ENCODE assay signal across 8 cellular contexts in genomic region chr19:4337906-4338440, GRCh38. TPM values are rescaled to one million over a fixed set of nuclear protein-coding genes. Genes with fewer than 3 reads are reported as not detected.
A peak's percentile ranks its signal among the peaks of the same experiment; 100 is the strongest.
DNase-seq lines count a peak whose midpoint lies in the region; ATAC-seq and TF ChIP-seq lines count a peak whose summit lies in the region.

No MANE protein-coding gene starts in this region.

- peaks cover 6% of the 10 kb centered on the region for H3K4me1 Mint-ChIP-seq in Caco-2 (ENCODE audit: low read depth, unreplicated experiment)
- H3K4me1 Mint-ChIP-seq in effector memory CD8-positive, alpha-beta T cell (ENCODE audit: low read depth in 2 of 2): peaks cover 14 to 18% of the 10 kb centered on the region in 2 donors
- H3K4me1 Mint-ChIP-seq in natural killer cell treated with Interleukin-12 subunit alpha and Interleukin-12 subunit beta and Interleukin-15 and Interleukin-18, amount 100 ng/mL, for 72 hours (ENCODE audit: low read depth in 2 of 2): peaks cover 17 to 29% of the 10 kb centered on the region in 2 donors

- H3K27me3 Mint-ChIP-seq in Caco-2 (ENCODE audit: insufficient read depth, unreplicated experiment): no peaks in the 10 kb centered on the region
- H3K27me3 Mint-ChIP-seq in effector memory CD8-positive, alpha-beta T cell: no peaks in the 10 kb centered on the region
- no peaks in the 10 kb centered on the region for H3K27me3 Mint-ChIP-seq in natural killer cell treated with Interleukin-12 subunit alpha and Interleukin-12 subunit beta and Interleukin-15 and Interleukin-18, amount 100 ng/mL, for 72 hours

- peak overlapping the region; percentile 89 for H3K27ac Mint-ChIP-seq in Caco-2 (ENCODE audit: unreplicated experiment)
- peak overlapping the region; percentile 16 to 83 for H3K27ac Mint-ChIP-seq in effector memory CD8-positive, alpha-beta T cell
- H3K27ac Mint-ChIP-seq in natural killer cell treated with Interleukin-12 subunit alpha and Interleukin-12 subunit beta and Interleukin-15 and Interleukin-18, amount 100 ng/mL, for 72 hours: peak overlapping the region; percentile 71 to 88

- H3K9ac ChIP-seq in NT2/D1 (ENCODE audit: insufficient read length, low read depth): peak overlapping the region; percentile 77

- intact Hi-C loops in Caco-2 (cut with micrococcal nuclease; ENCODE audit: unreplicated experiment): no loop called here

- H3K4me3 ChIP-seq in Caco-2 (ENCODE audit: low read depth, low read length) (peak overlapping the region; percentile 56), NT2/D1 (ENCODE audit: insufficient read length, low read depth) (peak overlapping the region; percentile 34)

- POLR2A ChIA-PET in Caco-2 (lab: Charles Lee): interaction anchor here (1.6 kb wide), 1 partner anchor 353 kb away, joined by 8 read pairs; the partner anchor contains the start of gene EEF2

- ATAC-seq in effector memory CD8-positive, alpha-beta T cell (replicated peaks): no peak
- no peak for ATAC-seq in natural killer cell treated with Interleukin-12 subunit alpha and Interleukin-12 subunit beta and Interleukin-15 and Interleukin-18, amount 100 ng/mL, for 72 hours
- ATAC-seq in HG02973 (IDR thresholded peaks at IDR 0.05; ENCODE audit: unreplicated experiment): no peak
- ATAC-seq in GM21360 (IDR thresholded peaks at IDR 0.05; ENCODE audit: unreplicated experiment): no peak

- peaks cover 27% of the 10 kb centered on the region for H3K36me3 Mint-ChIP-seq in Caco-2 (ENCODE audit: insufficient read depth, unreplicated experiment)
- peaks cover 19% of the 10 kb centered on the region for H3K36me3 Mint-ChIP-seq in effector memory CD8-positive, alpha-beta T cell (ENCODE audit: insufficient read depth)
- H3K36me3 Mint-ChIP-seq in natural killer cell treated with Interleukin-12 subunit alpha and Interleukin-12 subunit beta and Interleukin-15 and Interleukin-18, amount 100 ng/mL, for 72 hours: no peaks in the 10 kb centered on the region

- no peaks in the 10 kb centered on the region for H3K9me3 ChIP-seq in Caco-2
- H3K9me3 ChIP-seq in NT2/D1 (ENCODE audit: insufficient read depth, low read length): no peaks in the 10 kb centered on the region

- peak overlapping the region; percentile 84 for H3K4me3 Mint-ChIP-seq in Caco-2 (ENCODE audit: unreplicated experiment)
- H3K4me3 Mint-ChIP-seq in effector memory CD8-positive, alpha-beta T cell: peak overlapping the region; percentile 62 to 72
- peak overlapping the region; percentile 91 for H3K4me3 Mint-ChIP-seq in natural killer cell treated with Interleukin-12 subunit alpha and Interleukin-12 subunit beta and Interleukin-15 and Interleukin-18, amount 100 ng/mL, for 72 hours

- TF ChIP-seq CTCF in Caco-2 (IDR thresholded peaks at IDR 0.05; ENCODE audit: insufficient read depth in 1 of 2, low read depth in 1 of 2, low read length in 1 of 2, severe bottlenecking in 1 of 2, unreplicated experiment in 1 of 2): no peak

- CTCF ChIA-PET in Caco-2 (lab: Charles Lee): interaction anchor here (0.6 to 2.0 kb wide), 2 partner anchors 40 to 70 kb away, joined by 3 to 13 read pairs; no protein-coding TSS in a partner anchor

- peak; percentile 67 to 81 for DNase-seq in Caco-2
- DNase-seq in NT2/D1 (ENCODE audit: low read depth, low spot score): no peak
- DNase-seq in effector memory CD8-positive, alpha-beta T cell: no peak
- peak; percentile 59 for DNase-seq in natural killer cell treated with Interleukin-12 subunit alpha and Interleukin-12 subunit beta and Interleukin-15 and Interleukin-18, amount 100 ng/mL, for 72 hours (ENCODE audit: low spot score)
- no peak for DNase-seq in cerebellar nuclear complex (lab: John Stamatoyannopoulos, UW)
- no peak for DNase-seq in globus pallidus (ENCODE audit: low spot score)

- H3K36me3 ChIP-seq in Caco-2 (ENCODE audit: control insufficient read depth, insufficient read depth, low read length): no peaks in the 10 kb centered on the region
- H3K36me3 ChIP-seq in NT2/D1 (ENCODE audit: insufficient read depth, insufficient read length, low read length): peaks cover 4% of the 10 kb centered on the region

- BruUV-seq in Caco-2 (replicated peaks; lab: Mats Ljungman, UMichigan): TSS peak; percentile 55

- peaks cover 18% of the 10 kb centered on the region for H3K9me3 Mint-ChIP-seq in Caco-2 (ENCODE audit: unreplicated experiment)
- peaks cover 0 to 4% of the 10 kb centered on the region in 2 donors for H3K9me3 Mint-ChIP-seq in effector memory CD8-positive, alpha-beta T cell
- H3K9me3 Mint-ChIP-seq in natural killer cell treated with Interleukin-12 subunit alpha and Interleukin-12 subunit beta and Interleukin-15 and Interleukin-18, amount 100 ng/mL, for 72 hours: peaks cover 11% of the 10 kb centered on the region

- H3K4me1 ChIP-seq in Caco-2: peaks cover 12% of the 10 kb centered on the region; the same call in 1 of the 2 replicates
- peaks cover 7% of the 10 kb centered on the region for H3K4me1 ChIP-seq in NT2/D1 (ENCODE audit: insufficient read depth, insufficient read length)

- H3K27me3 ChIP-seq in Caco-2 (replicated peaks; ENCODE audit: control insufficient read depth, insufficient read depth, low read length): no peaks in the 10 kb centered on the region
- H3K27me3 ChIP-seq in NT2/D1 (ENCODE audit: insufficient read depth, insufficient read length): peaks cover 49% of the 10 kb centered on the region

RNA-seq across cellular contexts. Expression of gene STAP2, which starts 0.7 kb away (rescaled TPM):
- 70.7 and 71.6 TPM in 2 replicates for total RNA-seq in Caco-2 (2022)
- total RNA-seq in natural killer cell treated with Interleukin-12 subunit alpha and Interleukin-12 subunit beta and Interleukin-15 and Interleukin-18, amount 100 ng/mL, for 72 hours: 10 to 100 TPM in 1 of 2 donors, 1 to 10 TPM in 1; 7.3 to 12.8 TPM

RNA-seq across cellular contexts. Expression of gene MPND, which starts 5.4 kb away (rescaled TPM):
- 34.9 and 35.7 TPM in 2 replicates for total RNA-seq in Caco-2 (2022)
- total RNA-seq in natural killer cell treated with Interleukin-12 subunit alpha and Interleukin-12 subunit beta and Interleukin-15 and Interleukin-18, amount 100 ng/mL, for 72 hours: 10 to 100 TPM; 28.3 to 73.5 TPM

RNA-seq across cellular contexts. Expression of gene FSD1, which starts 33.6 kb away (rescaled TPM):
- 9.0 and 15.6 TPM in 2 replicates for total RNA-seq in Caco-2 (2022)
- total RNA-seq in natural killer cell treated with Interleukin-12 subunit alpha and Interleukin-12 subunit beta and Interleukin-15 and Interleukin-18, amount 100 ng/mL, for 72 hours: 10 to 100 TPM; 16.0 to 24.7 TPM

RNA-seq across cellular contexts. Expression of gene TMIGD2, which starts 35.8 kb away (rescaled TPM):
- not detected in 2 replicates for total RNA-seq in Caco-2 (2022)
- 1 to 10 TPM; 4.6 to 5.1 TPM for total RNA-seq in natural killer cell treated with Interleukin-12 subunit alpha and Interleukin-12 subunit beta and Interleukin-15 and Interleukin-18, amount 100 ng/mL, for 72 hours

RNA-seq across cellular contexts. Expression of gene SHD, which starts 58.9 kb away (rescaled TPM):
- 1.4 and 3.5 TPM in 2 replicates for total RNA-seq in Caco-2 (2022)
- total RNA-seq in natural killer cell treated with Interleukin-12 subunit alpha and Interleukin-12 subunit beta and Interleukin-15 and Interleukin-18, amount 100 ng/mL, for 72 hours: not detected

Comparison
In these comparisons a context has a peak if more than half of its experiments do, and no peak if none do; other contexts are left out.
1. DNase-seq: peak in Caco-2 (2 of 2) and natural killer cell treated with Interleukin-12 subunit alpha and Interleukin-12 subunit beta and Interleukin-15 and Interleukin-18, amount 100 ng/mL, for 72 hours (single experiment); none in NT2/D1 (single experiment), effector memory CD8-positive, alpha-beta T cell (0 of 3), cerebellar nuclear complex (0 of 2) and globus pallidus (single experiment).
2. Peak in every context shown above with its lines, with median percentiles within 50 percentile points of each other: H3K27ac Mint-ChIP-seq and H3K4me3 Mint-ChIP-seq.